ENCODE assay signal across 19 cellular contexts in the genomic region with DNA sequence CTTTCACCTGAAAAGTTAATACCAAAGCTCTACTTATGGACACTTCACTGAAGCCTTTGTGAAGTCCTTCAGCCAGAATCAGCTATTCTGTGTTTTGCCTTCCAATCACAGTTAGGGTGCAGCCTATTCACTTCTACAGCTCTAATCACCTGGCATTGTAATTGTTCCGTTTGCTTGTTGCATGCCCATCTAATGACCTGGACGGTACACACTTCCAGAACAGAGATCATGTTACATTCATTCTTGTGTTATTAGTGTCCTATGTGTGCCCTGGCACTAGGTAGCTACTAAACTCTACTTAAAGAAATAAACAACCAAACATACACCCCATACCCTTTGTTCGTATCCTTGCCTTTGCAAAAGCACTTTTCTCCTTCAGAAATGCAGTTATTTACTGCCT.
A peak's percentile ranks its signal among the peaks of the same experiment; 100 is the strongest.
DNase-seq lines count a peak whose midpoint lies in the region; ATAC-seq, FAIRE-seq and TF ChIP-seq lines count a peak whose summit lies in the region.
"Had no signal": no experiment of that assay in that cellular context is flagged by ENCODE, and none has a peak within 500 bp of the region (broad histone marks: within the 10 kb centered on the region; RNA-seq: fewer than 3 reads in every experiment).

No MANE protein-coding gene starts in this region.

- no peak overlapping the region for H3K9ac ChIP-seq in neural progenitor cell
- H3K9ac ChIP-seq: BLaER1 treated with 17β-estradiol and CSF1 and Interleukin-3, amounts not matched to agents 10 nM and 100 nM; GM23248 had no signal

- no peak overlapping the region for H2AFZ ChIP-seq in neural progenitor cell (replicated peaks)
- H2AFZ ChIP-seq: GM23248 had no signal

- H3K9me3 Mint-ChIP-seq in MCF 10A (ENCODE audit: unreplicated experiment) (no peaks in the 10 kb centered on the region), neural progenitor cell (no peaks in the 10 kb centered on the region)

- DNase-seq in MCF 10A (ENCODE audit: unreplicated experiment) = peak; percentile 51
- no peak for DNase-seq in breast epithelium (ENCODE audit: low spot score in 2 of 2)
- peak; percentile 2 for DNase-seq in bronchial epithelial cell (ENCODE audit: low read depth)
- DNase-seq in neural progenitor cell (ENCODE audit: low spot score) = peak; percentile 70
- no peak for DNase-seq in activated CD4-positive, alpha-beta T cell treated with anti-CD3 and anti-CD28 coated beads, Interleukin-2, amount 50 U/mL, for 1 hour
- no peak for DNase-seq in AG08395 (ENCODE audit: low spot score)
- no peak for DNase-seq in right cardiac atrium
- DNase-seq: 8988T; Caco-2; CD4-positive, CD25-positive, alpha-beta regulatory T cell; GM23248 had no signal

- no peak overlapping the region for H3K4me3 Mint-ChIP-seq in MCF 10A (ENCODE audit: unreplicated experiment)
- no peak overlapping the region for H3K4me3 Mint-ChIP-seq in neural progenitor cell
- H3K4me3 Mint-ChIP-seq: B cell; CD4-positive, CD25-positive, alpha-beta regulatory T cell had no signal

- H3K27ac ChIP-seq in breast epithelium (no peak overlapping the region), neural progenitor cell (peak overlapping the region; percentile 17), right cardiac atrium (ENCODE audit: low read length) (no peak overlapping the region)
- H3K27ac ChIP-seq: BLaER1 treated with 17β-estradiol and CSF1 and Interleukin-3, amounts not matched to agents 10 nM and 100 nM; GM23248 had no signal

- H4K20me1 ChIP-seq in neural progenitor cell (ENCODE audit: low read depth) = no peaks in the 10 kb centered on the region
- H4K20me1 ChIP-seq: BLaER1 treated with 17β-estradiol and CSF1 and Interleukin-3, amounts not matched to agents 10 nM and 100 nM had no signal

- H3K79me2 ChIP-seq in neural progenitor cell (ENCODE audit: low read depth) = no peaks in the 10 kb centered on the region

- H3K9me3 ChIP-seq in breast epithelium (no peaks in the 10 kb centered on the region), neural progenitor cell (ENCODE audit: low read depth) (no peaks in the 10 kb centered on the region), right cardiac atrium (ENCODE audit: control insufficient read depth, low read length) (no peaks in the 10 kb centered on the region)
- H3K9me3 ChIP-seq: BLaER1 treated with 17β-estradiol and CSF1 and Interleukin-3, amounts not matched to agents 10 nM and 100 nM; Caco-2; HAP-1 had no signal

- H3K4me2 ChIP-seq in neural progenitor cell = peak overlapping the region; percentile 41
- H3K4me2 ChIP-seq: BLaER1 treated with 17β-estradiol and CSF1 and Interleukin-3, amounts not matched to agents 10 nM and 100 nM had no signal

- H3K4me1 ChIP-seq in breast epithelium = no peaks in the 10 kb centered on the region
- H3K4me1 ChIP-seq in neural progenitor cell = peaks cover 28% of the 10 kb centered on the region
- H3K4me1 ChIP-seq in right cardiac atrium (ENCODE audit: control insufficient read depth, insufficient read depth, low read length) = no peaks in the 10 kb centered on the region
- H3K4me1 ChIP-seq: BLaER1 treated with 17β-estradiol and CSF1 and Interleukin-3, amounts not matched to agents 10 nM and 100 nM; Caco-2; HAP-1 had no signal

- TF ChIP-seq CTCF in MCF 10A (IDR thresholded peaks at IDR 0.05; ENCODE audit: unreplicated experiment) (no peak), breast epithelium (IDR thresholded peaks at IDR 0.05) (no peak), bronchial epithelial cell (IDR thresholded peaks at IDR 0.05; ENCODE audit: insufficient read depth, low read length, severe bottlenecking) (no peak), neural progenitor cell (IDR thresholded peaks at IDR 0.05) (no peak)

- no peak for TF ChIP-seq POLR2A in breast epithelium (IDR thresholded peaks at IDR 0.05)

- H3K27me3 ChIP-seq in breast epithelium = no peaks in the 10 kb centered on the region
- H3K27me3 ChIP-seq in bronchial epithelial cell (ENCODE audit: control insufficient read depth, insufficient read depth, low read length) = no peaks in the 10 kb centered on the region
- H3K27me3 ChIP-seq in neural progenitor cell = no peaks in the 10 kb centered on the region
- no peaks in the 10 kb centered on the region for H3K27me3 ChIP-seq in right cardiac atrium (ENCODE audit: control insufficient read depth, insufficient read depth)
- H3K27me3 ChIP-seq: BLaER1 treated with 17β-estradiol and CSF1 and Interleukin-3, amounts not matched to agents 10 nM and 100 nM had no signal

- no peaks in the 10 kb centered on the region for H3F3A ChIP-seq in neural progenitor cell (ENCODE audit: low read depth)

- no peak overlapping the region for H3K4me3 ChIP-seq in breast epithelium
- no peak overlapping the region for H3K4me3 ChIP-seq in bronchial epithelial cell (ENCODE audit: low read depth, low read length)
- no peak overlapping the region for H3K4me3 ChIP-seq in neural progenitor cell
- no peak overlapping the region for H3K4me3 ChIP-seq in right cardiac atrium (ENCODE audit: low read length)
- H3K4me3 ChIP-seq: BLaER1 treated with 17β-estradiol and CSF1 and Interleukin-3, amounts not matched to agents 10 nM and 100 nM; GM23248; HAP-1 had no signal

- H3K36me3 Mint-ChIP-seq in MCF 10A (ENCODE audit: insufficient read depth, unreplicated experiment) (no peaks in the 10 kb centered on the region), neural progenitor cell (no peaks in the 10 kb centered on the region)
- H3K36me3 Mint-ChIP-seq: CD4-positive, CD25-positive, alpha-beta regulatory T cell had no signal

- H3K27ac Mint-ChIP-seq in MCF 10A (ENCODE audit: low read depth, unreplicated experiment) (peak overlapping the region; percentile 14), neural progenitor cell (peak overlapping the region; percentile 28)
- H3K27ac Mint-ChIP-seq: B cell; CD4-positive, CD25-positive, alpha-beta regulatory T cell had no signal

- POLR2A ChIA-PET in MCF 10A (lab: Yijun Ruan, JAX) = interaction anchor here (0.5 kb wide), 1 partner anchor 166 kb away, joined by 3 read pairs; no protein-coding TSS in a partner anchor

- no peaks in the 10 kb centered on the region for H3K36me3 ChIP-seq in breast epithelium
- H3K36me3 ChIP-seq in bronchial epithelial cell (ENCODE audit: control insufficient read depth, insufficient read depth, low read length) = no peaks in the 10 kb centered on the region
- no peaks in the 10 kb centered on the region for H3K36me3 ChIP-seq in neural progenitor cell
- H3K36me3 ChIP-seq: BLaER1 treated with 17β-estradiol and CSF1 and Interleukin-3, amounts not matched to agents 10 nM and 100 nM; HAP-1 had no signal

- 79% methylated on average over 3 of the region's 3 CpGs for WGBS in right cardiac atrium

- intact Hi-C loops in MCF 10A (cut with micrococcal nuclease) = no loop called here
- intact Hi-C loops in breast epithelium (cut with DNase I; ENCODE audit: low total_unique reads) = no loop called here
- intact Hi-C loops in right cardiac atrium (cut with DNase I) = no loop called here

- no TSS peak for BruUV-seq in MCF 10A (replicated peaks; lab: Mats Ljungman, UMichigan)

- no peaks in the 10 kb centered on the region for H3K27me3 Mint-ChIP-seq in MCF 10A (ENCODE audit: insufficient read depth, unreplicated experiment)
- no peaks in the 10 kb centered on the region for H3K27me3 Mint-ChIP-seq in neural progenitor cell (ENCODE audit: insufficient read depth, low read depth)
- H3K27me3 Mint-ChIP-seq: B cell; CD4-positive, CD25-positive, alpha-beta regulatory T cell had no signal

- no peak for ATAC-seq in right cardiac atrium
- ATAC-seq: HepG2 had no signal

- CTCF ChIA-PET in MCF 10A (lab: Yijun Ruan, JAX) = no interaction called here

- peaks cover 10% of the 10 kb centered on the region for H3K4me1 Mint-ChIP-seq in MCF 10A (ENCODE audit: insufficient read depth, unreplicated experiment)
- H3K4me1 Mint-ChIP-seq in neural progenitor cell = peaks cover 21% of the 10 kb centered on the region
- H3K4me1 Mint-ChIP-seq: B cell; CD4-positive, CD25-positive, alpha-beta regulatory T cell had no signal

- FAIRE-seq in bronchial epithelial cell (lab: Jason Lieb, UNC) = no peak
- FAIRE-seq: D721Med, G401.6, GM12891, GM19239, HepG2 had no signal

Comparison
In these comparisons a context has a peak if more than half of its experiments do, and no peak if none do; other contexts are left out.
1. DNase-seq: peak in MCF 10A (single experiment), bronchial epithelial cell (single experiment) and neural progenitor cell (single experiment); none in breast epithelium (0 of 2), activated CD4-positive, alpha-beta T cell treated with anti-CD3 and anti-CD28 coated beads, Interleukin-2, amount 50 U/mL, for 1 hour (single experiment), AG08395 (single experiment) and right cardiac atrium (0 of 3).